Comparison of ENCODE assay signal across 43 cellular contexts in the genomic region with DNA sequence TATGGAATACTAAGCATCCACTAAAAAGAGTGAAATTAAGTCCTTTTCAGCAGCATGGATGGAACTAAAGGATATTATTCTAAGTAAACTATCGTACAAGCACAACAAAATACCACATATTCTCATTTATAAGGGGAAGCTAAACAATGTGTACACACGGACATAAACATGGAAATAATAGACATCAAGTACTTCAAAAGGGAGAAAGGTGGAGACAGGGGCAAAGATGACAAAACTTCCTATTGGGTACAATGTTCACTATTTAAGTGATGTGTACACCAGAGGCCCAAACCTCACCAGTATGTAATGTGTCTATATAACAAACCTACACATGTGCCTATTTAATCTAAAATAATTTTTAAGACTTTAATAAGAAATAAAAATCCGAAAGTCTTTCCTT. TPM values are rescaled to one million over a fixed set of nuclear protein-coding genes. Genes with fewer than 3 reads are reported as not detected.
"Had no signal": no experiment of that assay in that cellular context is flagged by ENCODE, and none has a peak within 500 bp of the region (broad histone marks: within the 10 kb centered on the region; RNA-seq: fewer than 3 reads in every experiment).

No MANE protein-coding gene starts in this region.

- H3K4me1 Mint-ChIP-seq: activated naive CD4-positive, alpha-beta T cell treated with anti-CD3 and anti-CD28 coated beads, Interleukin-2, amount 10 ng/mL, durations not matched to agents 7 days and 5 days; activated naive CD4-positive, alpha-beta T cell treated with anti-CD3 and anti-CD28 coated beads, Interleukin-2, amount 50 U/mL, for 24 hours; activated naive CD8-positive, alpha-beta T cell treated with anti-CD3 and anti-CD28 coated beads for 36 hours; activated naive CD8-positive, alpha-beta T cell treated with anti-CD3 and anti-CD28 coated beads, Interleukin-2, amount 10 ng/mL, durations not matched to agents 7 days and 5 days; activated naive CD8-positive, alpha-beta T cell treated with anti-CD3 and anti-CD28 coated beads, Interleukin-2, amount 50 U/mL, for 24 hours; activated T-helper 17 cell treated with anti-CD3 and anti-CD28 coated beads, Interleukin-2, amount 50 U/mL, for 72 hours; brain; central memory CD8-positive, alpha-beta T cell had no signal

- H3K4me3 ChIP-seq: adrenal gland, ascending aorta, body of pancreas, breast epithelium, cardiac muscle cell had no signal

- H3K27me3 ChIP-seq: adrenal gland, ascending aorta, body of pancreas, brain microvascular endothelial cell, breast epithelium, cardiac muscle cell had no signal

- H3K9me3 ChIP-seq: adrenal gland, ascending aorta, body of pancreas, breast epithelium had no signal

- H3K4me1 ChIP-seq: adrenal gland, ascending aorta, breast epithelium had no signal

- H3K27me3 Mint-ChIP-seq: activated naive CD8-positive, alpha-beta T cell treated with anti-CD3 and anti-CD28 coated beads for 36 hours; activated T-cell treated with anti-CD3 and anti-CD28 coated beads, Interleukin-2, amount 50 U/mL, for 24 hours; activated T-helper 17 cell treated with anti-CD3 and anti-CD28 coated beads, Interleukin-2, amount 50 U/mL, for 72 hours; brain; central memory CD8-positive, alpha-beta T cell had no signal

- H3K9me3 Mint-ChIP-seq: activated naive CD4-positive, alpha-beta T cell treated with anti-CD3 and anti-CD28 coated beads, Interleukin-2, amount 50 U/mL, for 24 hours; activated naive CD8-positive, alpha-beta T cell treated with anti-CD3 and anti-CD28 coated beads for 36 hours; activated naive CD8-positive, alpha-beta T cell treated with anti-CD3 and anti-CD28 coated beads, Interleukin-2, amount 50 U/mL, for 24 hours; activated T-cell treated with anti-CD3 and anti-CD28 coated beads, Interleukin-2, amount 50 U/mL, for 24 hours; activated T-helper 17 cell treated with anti-CD3 and anti-CD28 coated beads, Interleukin-2, amount 50 U/mL, for 72 hours; central memory CD8-positive, alpha-beta T cell had no signal

- DNase-seq: activated effector memory CD4-positive, alpha-beta T cell treated with anti-CD3 and anti-CD28 coated beads, Interleukin-2, amount 50 U/mL, for 16 hours; activated effector memory CD4-positive, alpha-beta T cell treated with Interleukin-2 at 50 U/mL for 16 hours; activated gamma-delta T cell; activated gamma-delta T cell treated with Interleukin-2 at 50 U/mL for 16 hours; activated naive CD4-positive, alpha-beta T cell treated with anti-CD3 and anti-CD28 coated beads, Interleukin-2, amount 10 ng/mL, durations not matched to agents 7 days and 5 days; activated naive CD4-positive, alpha-beta T cell treated with anti-CD3 and anti-CD28 coated beads, Interleukin-2, amount 50 U/mL, for 16 hours; activated naive CD4-positive, alpha-beta T cell treated with Interleukin-2 at 50 U/mL for 16 hours; activated naive CD8-positive, alpha-beta T cell treated with anti-CD3 and anti-CD28 coated beads for 36 hours; activated naive CD8-positive, alpha-beta T cell treated with anti-CD3 and anti-CD28 coated beads, Interleukin-2, amount 10 ng/mL, durations not matched to agents 7 days and 5 days; activated naive CD8-positive, alpha-beta T cell treated with anti-CD3 and anti-CD28 coated beads, Interleukin-2, amount 50 U/mL, for 24 hours; activated T-cell treated with anti-CD3 and anti-CD28 coated beads, Interleukin-2, amount 50 U/mL, for 1 hour; activated T-cell treated with anti-CD3 and anti-CD28 coated beads, Interleukin-2, amount 50 U/mL, for 24 hours; activated T-cell treated with anti-CD3 and anti-CD28 coated beads, Interleukin-2, amount 50 U/mL, for 4 hours; activated T-cell treated with anti-CD3 and anti-CD28 coated beads, Interleukin-2, amount 50 U/mL, for 48 hours; activated T-cell treated with anti-CD3 and anti-CD28 coated beads, Interleukin-2, amount 50 U/mL, for 72 hours; adrenal gland; amniotic stem cell; amygdala; anterior cingulate cortex; aorta; body of pancreas; brain microvascular endothelial cell; caudate nucleus; central memory CD4-positive, alpha-beta T cell; cerebellar nuclear complex had no signal

- ATAC-seq: activated naive CD4-positive, alpha-beta T cell treated with anti-CD3 and anti-CD28 coated beads, Interleukin-2, amount 50 U/mL, for 72 hours; activated naive CD8-positive, alpha-beta T cell treated with anti-CD3 and anti-CD28 coated beads, Interleukin-2, amount 50 U/mL, for 24 hours; activated T-cell treated with anti-CD3 and anti-CD28 coated beads, Interleukin-2, amount 50 U/mL, for 4 hours; activated T-cell treated with anti-CD3 and anti-CD28 coated beads, Interleukin-2, amount 50 U/mL, for 72 hours; activated T-helper 17 cell treated with anti-CD3 and anti-CD28 coated beads, Interleukin-2, amount 50 U/mL, for 72 hours; body of pancreas had no signal

- H3K4me3 Mint-ChIP-seq: activated naive CD4-positive, alpha-beta T cell treated with anti-CD3 and anti-CD28 coated beads, Interleukin-2, amount 10 ng/mL, durations not matched to agents 7 days and 5 days; activated naive CD4-positive, alpha-beta T cell treated with anti-CD3 and anti-CD28 coated beads, Interleukin-2, amount 50 U/mL, for 24 hours; activated naive CD8-positive, alpha-beta T cell; activated naive CD8-positive, alpha-beta T cell treated with anti-CD3 and anti-CD28 coated beads for 36 hours; activated naive CD8-positive, alpha-beta T cell treated with anti-CD3 and anti-CD28 coated beads, Interleukin-2, amount 10 ng/mL, durations not matched to agents 7 days and 5 days; activated naive CD8-positive, alpha-beta T cell treated with anti-CD3 and anti-CD28 coated beads, Interleukin-2, amount 50 U/mL, for 24 hours; activated T-cell treated with anti-CD3 and anti-CD28 coated beads, Interleukin-2, amount 50 U/mL, for 24 hours; activated T-cell treated with anti-CD3 and anti-CD28 coated beads, Interleukin-2, amount 50 U/mL, for 4 hours; activated T-cell treated with anti-CD3 and anti-CD28 coated beads, Interleukin-2, amount 50 U/mL, for 72 hours; activated T-helper 1 cell treated with anti-CD3 and anti-CD28 coated beads, Interleukin-12 subunit alpha, Interleukin-12 subunit beta, Interleukin-2, Interleukin-4 antibody, amounts not matched to agents 30 ng/mL and 10 ng/mL and 1 ng/mL, durations not matched to agents 14 hours and 24 hours and 36 hours; activated T-helper 17 cell treated with anti-CD3 and anti-CD28 coated beads, Interleukin-2, amount 50 U/mL, for 72 hours; brain; central memory CD8-positive, alpha-beta T cell had no signal

- FAIRE-seq: astrocyte, bronchial epithelial cell, colon had no signal

- H3K36me3 ChIP-seq: adrenal gland, ascending aorta, brain microvascular endothelial cell, breast epithelium, cardiac muscle cell had no signal

- H3K36me3 Mint-ChIP-seq: activated naive CD4-positive, alpha-beta T cell treated with anti-CD3 and anti-CD28 coated beads, Interleukin-2, amount 10 ng/mL, durations not matched to agents 7 days and 5 days; activated naive CD4-positive, alpha-beta T cell treated with anti-CD3 and anti-CD28 coated beads, Interleukin-2, amount 50 U/mL, for 24 hours; activated naive CD4-positive, alpha-beta T cell treated with anti-CD3 and anti-CD28 coated beads, Interleukin-2, amount 50 U/mL, for 72 hours; activated naive CD8-positive, alpha-beta T cell; activated naive CD8-positive, alpha-beta T cell treated with anti-CD3 and anti-CD28 coated beads for 36 hours; activated naive CD8-positive, alpha-beta T cell treated with anti-CD3 and anti-CD28 coated beads, Interleukin-2, amount 10 ng/mL, durations not matched to agents 7 days and 5 days; brain had no signal

- H3K27ac ChIP-seq: adrenal gland, ascending aorta, body of pancreas, brain microvascular endothelial cell, breast epithelium, cardiac muscle cell had no signal

- H3K27ac Mint-ChIP-seq: activated naive CD4-positive, alpha-beta T cell treated with anti-CD3 and anti-CD28 coated beads, Interleukin-2, amount 10 ng/mL, durations not matched to agents 7 days and 5 days; activated naive CD4-positive, alpha-beta T cell treated with anti-CD3 and anti-CD28 coated beads, Interleukin-2, amount 50 U/mL, for 24 hours; activated naive CD4-positive, alpha-beta T cell treated with anti-CD3 and anti-CD28 coated beads, Interleukin-2, amount 50 U/mL, for 72 hours; activated naive CD8-positive, alpha-beta T cell; activated naive CD8-positive, alpha-beta T cell treated with anti-CD3 and anti-CD28 coated beads for 36 hours; activated naive CD8-positive, alpha-beta T cell treated with anti-CD3 and anti-CD28 coated beads, Interleukin-2, amount 10 ng/mL, durations not matched to agents 7 days and 5 days; activated naive CD8-positive, alpha-beta T cell treated with anti-CD3 and anti-CD28 coated beads, Interleukin-2, amount 50 U/mL, for 24 hours; activated T-cell treated with anti-CD3 and anti-CD28 coated beads, Interleukin-2, amount 50 U/mL, for 24 hours; activated T-cell treated with anti-CD3 and anti-CD28 coated beads, Interleukin-2, amount 50 U/mL, for 72 hours; activated T-helper 1 cell treated with anti-CD3 and anti-CD28 coated beads, Interleukin-12 subunit alpha, Interleukin-12 subunit beta, Interleukin-2, Interleukin-4 antibody, amounts not matched to agents 30 ng/mL and 10 ng/mL and 1 ng/mL, durations not matched to agents 14 hours and 24 hours and 36 hours; activated T-helper 17 cell treated with anti-CD3 and anti-CD28 coated beads, Interleukin-2, amount 50 U/mL, for 72 hours; activated T-helper 2 cell treated with anti-CD3 and anti-CD28 coated beads, Interferon-gamma antibody, Interleukin-2, Interleukin-4, amounts not matched to agents 10 μg/mL and 5 μg/mL and 100 μg/mL, durations not matched to agents 14 hours and 24 hours and 36 hours; brain had no signal

RNA-seq across cellular contexts. Expression of a gene that starts 2.2 kb away (rescaled TPM):
- total RNA-seq: activated naive CD4-positive, alpha-beta T cell treated with anti-CD3 and anti-CD28 coated beads, Interleukin-2, amount 50 U/mL, for 72 hours; activated naive CD8-positive, alpha-beta T cell treated with anti-CD3 and anti-CD28 coated beads for 36 hours; activated naive CD8-positive, alpha-beta T cell treated with anti-CD3 and anti-CD28 coated beads, Interleukin-2, amount 10 ng/mL, durations not matched to agents 7 days and 5 days; activated T-cell treated with anti-CD3 and anti-CD28 coated beads, Interleukin-2, amount 50 U/mL, for 72 hours; activated T-helper 1 cell treated with anti-CD3 and anti-CD28 coated beads, Interleukin-12 subunit alpha, Interleukin-12 subunit beta, Interleukin-2, Interleukin-4 antibody, amounts not matched to agents 30 ng/mL and 10 ng/mL and 1 ng/mL, durations not matched to agents 14 hours and 24 hours and 36 hours; activated T-helper 2 cell treated with anti-CD3 and anti-CD28 coated beads, Interferon-gamma antibody, Interleukin-2, Interleukin-4, amounts not matched to agents 10 μg/mL and 5 μg/mL and 100 μg/mL, durations not matched to agents 14 hours and 24 hours and 36 hours; adrenal gland; aorta; ascending aorta; astrocyte; breast epithelium; bronchial epithelial cell; cardiac muscle cell; cardiac septum; cerebellum; chondrocyte had no signal
- polyA plus RNA-seq: adipose tissue, aorta, cardiac muscle cell had no signal

RNA-seq across cellular contexts. Expression of a gene that starts 9.5 kb away (rescaled TPM):
- total RNA-seq: activated T-cell treated with anti-CD3 and anti-CD28 coated beads, Interleukin-2, amount 50 U/mL, for 4 hours; activated T-cell treated with anti-CD3 and anti-CD28 coated beads, Interleukin-2, amount 50 U/mL, for 72 hours; activated T-helper 2 cell treated with anti-CD3 and anti-CD28 coated beads, Interferon-gamma antibody, Interleukin-2, Interleukin-4, amounts not matched to agents 10 μg/mL and 5 μg/mL and 100 μg/mL, durations not matched to agents 14 hours and 24 hours and 36 hours; adrenal gland; ascending aorta; astrocyte; body of pancreas; cardiac muscle cell; chondrocyte had no signal
- polyA plus RNA-seq: adrenal gland, aorta, cardiac muscle cell had no signal
